Comparison of ENCODE assay signal across 12 cellular contexts in the genomic region with DNA sequence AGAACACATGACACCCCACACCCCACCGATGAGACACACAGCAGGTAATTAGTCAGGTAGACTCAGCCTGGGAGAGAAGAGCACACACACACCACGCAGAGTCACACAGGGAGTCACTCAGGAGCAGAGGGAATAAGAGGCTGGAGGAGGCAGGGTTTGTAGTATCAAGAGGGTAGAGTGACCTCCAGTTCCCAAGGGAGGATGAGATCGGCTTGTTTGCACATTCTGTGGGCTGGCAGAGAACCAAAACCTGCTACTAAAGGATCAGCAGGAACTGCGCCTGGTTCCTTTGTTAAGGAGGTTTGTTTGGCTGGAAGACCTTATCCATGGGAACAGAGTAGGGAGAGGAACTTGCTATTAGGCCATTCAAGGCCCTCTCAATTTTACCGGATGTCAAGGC.
DNase-seq lines count a peak whose midpoint lies in the region; ATAC-seq and TF ChIP-seq lines count a peak whose summit lies in the region.
"Had no signal": no experiment of that assay in that cellular context is flagged by ENCODE, and none has a peak within 500 bp of the region (broad histone marks: within the 10 kb centered on the region; RNA-seq: fewer than 3 reads in every experiment).

No MANE protein-coding gene starts in this region.

- ATAC-seq in PC-3 (no peak), HG02840 (IDR thresholded peaks at IDR 0.05; ENCODE audit: low FRiP score, unreplicated experiment) (no peak)

- CTCF ChIA-PET in PC-3 (lab: Charles Lee): no interaction called here

- no peaks in the 10 kb centered on the region for H3K9me2 ChIP-seq in PC-3 (replicated peaks; ENCODE audit: low read length)

- H3K9me3 ChIP-seq in PC-3 (ENCODE audit: low read length): no peaks in the 10 kb centered on the region
- H3K9me3 ChIP-seq in MG63: no peaks in the 10 kb centered on the region
- H3K9me3 ChIP-seq: neutrophil, uterus had no signal

- H2AFZ ChIP-seq in PC-3 (ENCODE audit: low read length): no peak overlapping the region

- no peaks in the 10 kb centered on the region for H4K20me1 ChIP-seq in PC-3 (ENCODE audit: low read length)

- intact Hi-C loops in PC-3 (cut with micrococcal nuclease): no loop called here
- intact Hi-C loops in lower leg skin (cut with DNase I; ENCODE audit: low total_unique reads): no loop called here

- H3K79me2 ChIP-seq in PC-3 (ENCODE audit: low read length): no peaks in the 10 kb centered on the region

- POLR2A ChIA-PET in PC-3 (lab: Charles Lee; ENCODE audit: unreplicated experiment): no interaction called here

- no peak for TF ChIP-seq CTCF in PC-3 (conservative IDR thresholded peaks at IDR 0.05; ENCODE audit: low read depth, low read length)
- TF ChIP-seq CTCF in fibroblast of pulmonary artery (IDR thresholded peaks at IDR 0.05; ENCODE audit: low read length, missing control alignments): no peak
- TF ChIP-seq CTCF in lower leg skin (IDR thresholded peaks at IDR 0.05): no peak

- peak; percentile 98 for DNase-seq in DMS153 (lab: John Stamatoyannopoulos, UW)
- peak; percentile 84 for DNase-seq in NCI-H128 (lab: John Stamatoyannopoulos, UW; ENCODE audit: unreplicated experiment)
- DNase-seq in PC-3: peak; percentile 58
- DNase-seq in fibroblast of pulmonary artery (ENCODE audit: low read depth): peak; percentile 69
- no peak for DNase-seq in lower leg skin (ENCODE audit: low spot score in 2 of 2)
- DNase-seq in GM19240 (ENCODE audit: insufficient read length, low spot score): no peak
- no peak for DNase-seq in MG63
- DNase-seq: activated CD4-positive, CD25-positive, alpha-beta regulatory T cell; activated naive CD4-positive, alpha-beta T cell treated with Interleukin-2 at 50 U/mL for 16 hours had no signal

- no peaks in the 10 kb centered on the region for H3K4me1 ChIP-seq in PC-3 (ENCODE audit: insufficient read depth, low read length)
- H3K4me1 ChIP-seq: uterus had no signal

- no peak overlapping the region for H3K4me2 ChIP-seq in PC-3 (ENCODE audit: low read length)

- no peak overlapping the region for H3K4me3 ChIP-seq in PC-3 (ENCODE audit: low read length)
- H3K4me3 ChIP-seq in fibroblast of pulmonary artery (replicated peaks; ENCODE audit: low read depth, low read length): no peak overlapping the region
- no peak overlapping the region for H3K4me3 ChIP-seq in lower leg skin (ENCODE audit: low read depth, poor library complexity, severe bottlenecking)
- H3K4me3 ChIP-seq in MG63: no peak overlapping the region
- H3K4me3 ChIP-seq: uterus had no signal

- H3K9ac ChIP-seq in PC-3 (ENCODE audit: low read length): no peak overlapping the region

- WGBS in lower leg skin, 2 donors: 54 to 67% methylated on average over 5 of the region's 5 CpGs

- H3K27ac ChIP-seq in PC-3 (ENCODE audit: low read length): no peak overlapping the region
- H3K27ac ChIP-seq: neutrophil, uterus had no signal

- BruUV-seq in PC-3 (replicated peaks; lab: Mats Ljungman, UMichigan): no TSS peak

- no peaks in the 10 kb centered on the region for H3F3A ChIP-seq in PC-3 (ENCODE audit: low read length, unreplicated experiment)

- TF ChIP-seq POLR2A in lower leg skin (IDR thresholded peaks at IDR 0.05): no peak

- no peaks in the 10 kb centered on the region for H3K36me3 ChIP-seq in PC-3 (ENCODE audit: low read depth, low read length)
- no peaks in the 10 kb centered on the region for H3K36me3 ChIP-seq in MG63
- H3K36me3 ChIP-seq: neutrophil, uterus had no signal

- H3K27me3 ChIP-seq in PC-3 (ENCODE audit: low read length) (peaks cover 20% of the 10 kb centered on the region), MG63 (no peaks in the 10 kb centered on the region; the same call in 1 of the 2 replicates)
- H3K27me3 ChIP-seq: uterus had no signal

Comparison
In these comparisons a context has a peak if more than half of its experiments do, and no peak if none do; other contexts are left out.
1. DNase-seq: peak in DMS153 (single experiment), NCI-H128 (single experiment), PC-3 (single experiment) and fibroblast of pulmonary artery (single experiment); none in lower leg skin (0 of 2), GM19240 (single experiment) and MG63 (single experiment).